In genomic region chr1:1906185-1907097, GRCh38 we compare ENCODE assay signal across 1 cellular context.
A peak's percentile ranks its signal among the peaks of the same experiment; 100 is the strongest.
TF ChIP-seq lines count a peak whose summit lies in the region.

No MANE protein-coding gene starts in this region.

TF ChIP-seq in HepG2, 621 proteins besides CTCF, POLR2A, EP300 and RAD21 (continued from another document and continues in another):
- TF ChIP-seq ZHX1 (CRISPR knock-in tag; IDR thresholded peaks at IDR 0.05; ENCODE audit: low read depth), result 0 out of 2 replicates have a peak, but pooled peaks have one; percentile 41
- no peak for TF ChIP-seq NR0B2 (CRISPR knock-in tag; IDR thresholded peaks at IDR 0.05)
- TF ChIP-seq MIER2 (CRISPR knock-in tag; IDR thresholded peaks at IDR 0.05), result 0 out of 2 replicates have a peak, but pooled peaks have one; percentile 63
- 0 out of 2 replicates have a peak, but pooled peaks have one; percentile 48 for TF ChIP-seq BORCS8-MEF2B (CRISPR knock-in tag; IDR thresholded peaks at IDR 0.05)
- no peak for TF ChIP-seq WIZ (CRISPR knock-in tag; IDR thresholded peaks at IDR 0.05)
- TF ChIP-seq CCDC6 (CRISPR knock-in tag; IDR thresholded peaks at IDR 0.05), result no peak
- peak; percentile 81 for TF ChIP-seq SMAD3 (CRISPR knock-in tag; IDR thresholded peaks at IDR 0.05)
- TF ChIP-seq AGO2 (optimal IDR thresholded peaks at IDR 0.05; ENCODE audit: low read depth, low read length), result peak; percentile 3
- TF ChIP-seq ZNF354B (CRISPR knock-in tag; IDR thresholded peaks at IDR 0.05), result no peak
- TF ChIP-seq CEBPZ (IDR thresholded peaks at IDR 0.05; ENCODE audit: low read length), result no peak
- TF ChIP-seq MLX (CRISPR knock-in tag; IDR thresholded peaks at IDR 0.05), result 0 out of 2 replicates have a peak, but pooled peaks have one; percentile 54
- TF ChIP-seq ZNF878 (CRISPR knock-in tag; IDR thresholded peaks at IDR 0.05), result no peak
- no peak for TF ChIP-seq ZBTB3 (CRISPR knock-in tag; IDR thresholded peaks at IDR 0.05; ENCODE audit: borderline replicate concordance, low read depth)
- TF ChIP-seq DNMT1 (CRISPR knock-in tag; IDR thresholded peaks at IDR 0.05), result no peak
- 0 out of 2 replicates have a peak, but pooled peaks have one; percentile 25 for TF ChIP-seq RFX5 (IDR thresholded peaks at IDR 0.05; ENCODE audit: low read depth, low read length)
- TF ChIP-seq HINFP (CRISPR knock-in tag; IDR thresholded peaks at IDR 0.05; ENCODE audit: low read depth), result no peak
- TF ChIP-seq MYNN (CRISPR knock-in tag; IDR thresholded peaks at IDR 0.05; ENCODE audit: low read depth), result no peak
- no peak for TF ChIP-seq SRY (CRISPR knock-in tag; IDR thresholded peaks at IDR 0.05)
- TF ChIP-seq ZNF160 (CRISPR knock-in tag; IDR thresholded peaks at IDR 0.05), result no peak
- no peak; the same call in 1 of the 2 replicates for TF ChIP-seq TFAP4 (IDR thresholded peaks at IDR 0.05; ENCODE audit: borderline replicate concordance, low read depth)
- TF ChIP-seq KAT8 (CRISPR knock-in tag; IDR thresholded peaks at IDR 0.05), result peak; percentile 44; the same call in 1 of the 2 replicates
- TF ChIP-seq ZNF510 (CRISPR knock-in tag; IDR thresholded peaks at IDR 0.05; ENCODE audit: low read depth), result no peak
- TF ChIP-seq KLF11 (CRISPR knock-in tag; IDR thresholded peaks at IDR 0.05), result peak; percentile 65; the same call in 1 of the 2 replicates
- TF ChIP-seq CBX5 (CRISPR knock-in tag; IDR thresholded peaks at IDR 0.05; ENCODE audit: borderline replicate concordance), result peak; percentile 61; the same call in 1 of the 2 replicates
- no peak for TF ChIP-seq ATRX (CRISPR knock-in tag; IDR thresholded peaks at IDR 0.05; ENCODE audit: borderline replicate concordance)
- TF ChIP-seq ZBTB38 (CRISPR knock-in tag; IDR thresholded peaks at IDR 0.05), result peak; percentile 71
- TF ChIP-seq ZBTB49 (CRISPR knock-in tag; IDR thresholded peaks at IDR 0.05; ENCODE audit: borderline replicate concordance), result no peak
- TF ChIP-seq HNRNPLL (IDR thresholded peaks at IDR 0.05; ENCODE audit: low read depth, low read length, poor library complexity, severe bottlenecking), result no peak
- peak; percentile 60; the same call in 1 of the 2 replicates for TF ChIP-seq HDAC2 (CRISPR knock-in tag; IDR thresholded peaks at IDR 0.05)
- no peak for TF ChIP-seq ZNF292 (CRISPR knock-in tag; IDR thresholded peaks at IDR 0.05; ENCODE audit: borderline replicate concordance, low read depth)
- TF ChIP-seq ZBTB40 (IDR thresholded peaks at IDR 0.05), result no peak
- TF ChIP-seq ZBTB40 (CRISPR knock-in tag; IDR thresholded peaks at IDR 0.05), result no peak
- 0 out of 2 replicates have a peak, but pooled peaks have one; percentile 32 for TF ChIP-seq BCL6 (CRISPR knock-in tag; IDR thresholded peaks at IDR 0.05)
